33 cellular contexts compared by ENCODE assay signal in the genomic region with DNA sequence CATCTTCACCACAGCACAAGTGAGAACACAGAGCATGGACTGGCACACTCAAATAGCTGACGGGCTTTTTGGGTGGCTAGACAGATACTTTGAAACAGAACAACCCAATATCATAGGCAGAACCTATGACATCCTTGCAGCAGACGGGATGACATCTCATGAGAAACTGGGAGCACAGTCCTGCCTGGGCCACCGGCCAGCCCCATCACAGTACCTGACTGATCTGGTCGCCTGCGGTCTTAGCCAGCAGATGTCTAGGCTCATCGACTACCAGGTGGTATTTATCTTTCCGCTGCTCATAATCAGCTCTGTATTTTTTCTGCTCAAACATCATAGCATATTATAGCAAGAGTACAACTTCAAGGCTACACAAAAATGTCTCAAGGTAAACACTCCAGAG.
"Had no signal": no experiment of that assay in that cellular context is flagged by ENCODE, and none has a peak within 500 bp of the region (broad histone marks: within the 10 kb centered on the region; RNA-seq: fewer than 3 reads in every experiment).

No MANE protein-coding gene starts in this region.

- DNase-seq: activated B cell treated with CpG ODN at 0.5 μM for 24 hours; activated CD4-positive, alpha-beta memory T cell treated with anti-CD3 and anti-CD28 coated beads for 36 hours; activated CD4-positive, alpha-beta T cell treated with anti-CD3 and anti-CD28 coated beads for 4 hours; activated CD4-positive, alpha-beta T cell treated with anti-CD3 and anti-CD28 coated beads, Interleukin-2, amount 10 ng/mL, durations not matched to agents 24 days and 14 days; activated CD4-positive, alpha-beta T cell treated with anti-CD3 and anti-CD28 coated beads, Interleukin-2, amount 50 U/mL, for 1 hour; activated CD4-positive, alpha-beta T cell treated with anti-CD3 and anti-CD28 coated beads, Interleukin-2, amount 50 U/mL, for 4 hours; activated CD4-positive, CD25-positive, alpha-beta regulatory T cell treated with anti-CD3 and anti-CD28 coated beads, Interleukin-2, amount 50 U/mL, for 72 hours; activated CD8-positive, alpha-beta memory T cell treated with anti-CD3 and anti-CD28 coated beads, Interleukin-2, amount 50 U/mL, for 4 hours; activated CD8-positive, alpha-beta T cell treated with anti-CD3 and anti-CD28 coated beads for 36 hours; activated effector memory CD4-positive, alpha-beta T cell treated with anti-CD3 and anti-CD28 coated beads, Interleukin-2, amount 50 U/mL, for 16 hours; activated gamma-delta T cell treated with Interleukin-2 at 50 U/mL for 16 hours; activated naive CD4-positive, alpha-beta T cell; activated naive CD4-positive, alpha-beta T cell treated with anti-CD3 and anti-CD28 coated beads for 36 hours; activated naive CD4-positive, alpha-beta T cell treated with anti-CD3 and anti-CD28 coated beads, Interleukin-2, amount 50 U/mL, for 16 hours; activated naive CD8-positive, alpha-beta T cell treated with anti-CD3 and anti-CD28 coated beads for 36 hours; activated T-cell treated with anti-CD3 and anti-CD28 coated beads for 4 hours; activated T-cell treated with anti-CD3 and anti-CD28 coated beads, Interleukin-2, amount 50 U/mL, for 1 hour; activated T-cell treated with anti-CD3 and anti-CD28 coated beads, Interleukin-2, amount 50 U/mL, for 4 hours; activated T-cell treated with anti-CD3 and anti-CD28 coated beads, Interleukin-2, amount 50 U/mL, for 72 hours; adrenal gland; amniotic stem cell; aorta; body of pancreas; brain microvascular endothelial cell; central memory CD4-positive, alpha-beta T cell; cerebellar nuclear complex; T-helper 1 cell; T-helper 2 cell; T-helper 9 cell had no signal

- H3K9me3 ChIP-seq: adrenal gland, body of pancreas, breast epithelium had no signal

- H3K36me3 ChIP-seq: adrenal gland, brain microvascular endothelial cell, breast epithelium had no signal

- H3K4me1 ChIP-seq: adrenal gland, body of pancreas, breast epithelium had no signal

- H3K4me3 ChIP-seq: adrenal gland, body of pancreas, breast epithelium had no signal

- H3K27ac ChIP-seq: adrenal gland, body of pancreas, brain microvascular endothelial cell, breast epithelium, VCaP had no signal

- ATAC-seq: activated CD8-positive, alpha-beta T cell treated with anti-CD3 and anti-CD28 coated beads for 36 hours; activated naive CD4-positive, alpha-beta T cell treated with anti-CD3 and anti-CD28 coated beads, Interleukin-2, amount 50 U/mL, for 72 hours; activated T-cell treated with anti-CD3 and anti-CD28 coated beads, Interleukin-2, amount 50 U/mL, for 4 hours; activated T-cell treated with anti-CD3 and anti-CD28 coated beads, Interleukin-2, amount 50 U/mL, for 72 hours; activated T-helper 17 cell treated with anti-CD3 and anti-CD28 coated beads, Interleukin-2, amount 50 U/mL, for 72 hours; body of pancreas had no signal

- H3K27me3 ChIP-seq: adrenal gland, body of pancreas, brain microvascular endothelial cell, breast epithelium had no signal
